Comparison of ENCODE assay signal across 13 cellular contexts in genomic region chr1:93605812-93606512, GRCh38.
A peak's percentile ranks its signal among the peaks of the same experiment; 100 is the strongest.
DNase-seq lines count a peak whose midpoint lies in the region; ATAC-seq and TF ChIP-seq lines count a peak whose summit lies in the region.
"Had no signal": no experiment of that assay in that cellular context is flagged by ENCODE, and none has a peak within 500 bp of the region (broad histone marks: within the 10 kb centered on the region; RNA-seq: fewer than 3 reads in every experiment).

No MANE protein-coding gene starts in this region.

- WGBS in gastroesophageal sphincter (ENCODE audit: low coverage in 1 of 2), 2 donors: 42 to 43% methylated on average over 1 to 4 of the region's 4 CpGs

- H3K9me3 ChIP-seq in adipocyte (ENCODE audit: control insufficient read depth, low read length): no peaks in the 10 kb centered on the region
- H3K9me3 ChIP-seq in gastroesophageal sphincter: no peaks in the 10 kb centered on the region
- H3K9me3 ChIP-seq: suprapubic skin had no signal

- peaks cover 63% of the 10 kb centered on the region for H3K4me1 Mint-ChIP-seq in stimulated activated memory B cell treated with anti-CD40 and anti-IgM and Interleukin-4, amounts not matched to agents 10 μg/mL and 1 μg/mL and 100 μg/mL, for 72 hours
- no peaks in the 10 kb centered on the region for H3K4me1 Mint-ChIP-seq in natural killer cell

- H3K36me3 ChIP-seq in adipocyte (ENCODE audit: control insufficient read depth, insufficient read depth, low read length, severe bottlenecking): peaks cover 4% of the 10 kb centered on the region
- H3K36me3 ChIP-seq in gastroesophageal sphincter: no peaks in the 10 kb centered on the region
- H3K36me3 ChIP-seq: cardiac muscle cell, suprapubic skin had no signal

- DNase-seq in DMS53 (lab: John Stamatoyannopoulos, UW) (peak; percentile 43), DMS53 treated with DMSO at 0.1 percent for 48 hours (lab: John Stamatoyannopoulos, UW; ENCODE audit: unreplicated experiment) (no peak), adipocyte (ENCODE audit: low read depth) (peak; percentile 85), NCI-H748 (lab: John Stamatoyannopoulos, UW; ENCODE audit: unreplicated experiment) (no peak), natural killer cell (no peak), NCI-H2227 (lab: John Stamatoyannopoulos, UW; ENCODE audit: unreplicated experiment) (no peak)
- DNase-seq: islet precursor cell had no signal

- no peak overlapping the region for H3K4me3 Mint-ChIP-seq in stimulated activated memory B cell treated with anti-CD40 and anti-IgM and Interleukin-4, amounts not matched to agents 10 μg/mL and 1 μg/mL and 100 μg/mL, for 72 hours
- H3K4me3 Mint-ChIP-seq in natural killer cell: no peak overlapping the region
- H3K4me3 Mint-ChIP-seq: GM23338 had no signal

- TF ChIP-seq POLR2A in gastroesophageal sphincter (IDR thresholded peaks at IDR 0.05): no peak

- peak; percentile 71 for ATAC-seq in gastroesophageal sphincter
- ATAC-seq in stimulated activated memory B cell treated with anti-CD40 and anti-IgM and Interleukin-4, amounts not matched to agents 10 μg/mL and 1 μg/mL and 100 μg/mL, for 72 hours: no peak
- ATAC-seq in natural killer cell: no peak
- ATAC-seq: GM23338 had no signal

- peak overlapping the region in 3 of 4 donors; percentile 14 to 54 (median 30) for H3K27ac ChIP-seq in gastroesophageal sphincter
- H3K27ac ChIP-seq: 22Rv1, cardiac muscle cell, suprapubic skin had no signal

- H3K27me3 Mint-ChIP-seq in stimulated activated memory B cell treated with anti-CD40 and anti-IgM and Interleukin-4, amounts not matched to agents 10 μg/mL and 1 μg/mL and 100 μg/mL, for 72 hours: no peaks in the 10 kb centered on the region
- H3K27me3 Mint-ChIP-seq in natural killer cell (ENCODE audit: low read depth in 2 of 2): peaks cover 12 to 16% of the 10 kb centered on the region in 2 donors

- H3K9me3 Mint-ChIP-seq in stimulated activated memory B cell treated with anti-CD40 and anti-IgM and Interleukin-4, amounts not matched to agents 10 μg/mL and 1 μg/mL and 100 μg/mL, for 72 hours: no peaks in the 10 kb centered on the region
- H3K9me3 Mint-ChIP-seq in natural killer cell: no peaks in the 10 kb centered on the region
- H3K9me3 Mint-ChIP-seq: GM23338 had no signal

- H3K9ac ChIP-seq in adipocyte (ENCODE audit: low read length): no peak overlapping the region

- H3K27ac Mint-ChIP-seq in stimulated activated memory B cell treated with anti-CD40 and anti-IgM and Interleukin-4, amounts not matched to agents 10 μg/mL and 1 μg/mL and 100 μg/mL, for 72 hours: peak overlapping the region; percentile 94
- H3K27ac Mint-ChIP-seq in natural killer cell: no peak overlapping the region
- H3K27ac Mint-ChIP-seq: GM23338 had no signal

- peaks cover 52% of the 10 kb centered on the region for H3K36me3 Mint-ChIP-seq in stimulated activated memory B cell treated with anti-CD40 and anti-IgM and Interleukin-4, amounts not matched to agents 10 μg/mL and 1 μg/mL and 100 μg/mL, for 72 hours
- no peaks in the 10 kb centered on the region for H3K36me3 Mint-ChIP-seq in natural killer cell

- no peak for TF ChIP-seq EP300 in gastroesophageal sphincter (IDR thresholded peaks at IDR 0.05)

- TF ChIP-seq CTCF in gastroesophageal sphincter (IDR thresholded peaks at IDR 0.05) (no peak), natural killer cell (IDR thresholded peaks at IDR 0.05) (no peak)

- intact Hi-C loops in natural killer cell (cut with micrococcal nuclease): loop anchor here (10.0 kb wide), 1 partner anchor 301 kb away; no protein-coding TSS in a partner anchor

- H3K4me3 ChIP-seq in adipocyte (ENCODE audit: low read length) (peak overlapping the region; percentile 6), gastroesophageal sphincter (no peak overlapping the region)
- H3K4me3 ChIP-seq: cardiac muscle cell, GM23338, suprapubic skin had no signal

- H3K4me1 ChIP-seq in adipocyte (ENCODE audit: control insufficient read depth, insufficient read depth, low read length) (peaks cover 43% of the 10 kb centered on the region), gastroesophageal sphincter (peaks cover 0 to 76% (median 4%) of the 10 kb centered on the region in 3 donors)

- H3K27me3 ChIP-seq in adipocyte (replicated peaks; ENCODE audit: control insufficient read depth, insufficient read depth, low read length) (no peaks in the 10 kb centered on the region), gastroesophageal sphincter (no peaks in the 10 kb centered on the region)
- H3K27me3 ChIP-seq: suprapubic skin had no signal

Comparison
In these comparisons a context has a peak if more than half of its experiments do, and no peak if none do; other contexts are left out.
1. DNase-seq: peak in DMS53 (single experiment) and adipocyte (single experiment); none in DMS53 treated with DMSO at 0.1 percent for 48 hours (single experiment), NCI-H748 (single experiment), natural killer cell (single experiment) and NCI-H2227 (single experiment).